In the genomic region with DNA sequence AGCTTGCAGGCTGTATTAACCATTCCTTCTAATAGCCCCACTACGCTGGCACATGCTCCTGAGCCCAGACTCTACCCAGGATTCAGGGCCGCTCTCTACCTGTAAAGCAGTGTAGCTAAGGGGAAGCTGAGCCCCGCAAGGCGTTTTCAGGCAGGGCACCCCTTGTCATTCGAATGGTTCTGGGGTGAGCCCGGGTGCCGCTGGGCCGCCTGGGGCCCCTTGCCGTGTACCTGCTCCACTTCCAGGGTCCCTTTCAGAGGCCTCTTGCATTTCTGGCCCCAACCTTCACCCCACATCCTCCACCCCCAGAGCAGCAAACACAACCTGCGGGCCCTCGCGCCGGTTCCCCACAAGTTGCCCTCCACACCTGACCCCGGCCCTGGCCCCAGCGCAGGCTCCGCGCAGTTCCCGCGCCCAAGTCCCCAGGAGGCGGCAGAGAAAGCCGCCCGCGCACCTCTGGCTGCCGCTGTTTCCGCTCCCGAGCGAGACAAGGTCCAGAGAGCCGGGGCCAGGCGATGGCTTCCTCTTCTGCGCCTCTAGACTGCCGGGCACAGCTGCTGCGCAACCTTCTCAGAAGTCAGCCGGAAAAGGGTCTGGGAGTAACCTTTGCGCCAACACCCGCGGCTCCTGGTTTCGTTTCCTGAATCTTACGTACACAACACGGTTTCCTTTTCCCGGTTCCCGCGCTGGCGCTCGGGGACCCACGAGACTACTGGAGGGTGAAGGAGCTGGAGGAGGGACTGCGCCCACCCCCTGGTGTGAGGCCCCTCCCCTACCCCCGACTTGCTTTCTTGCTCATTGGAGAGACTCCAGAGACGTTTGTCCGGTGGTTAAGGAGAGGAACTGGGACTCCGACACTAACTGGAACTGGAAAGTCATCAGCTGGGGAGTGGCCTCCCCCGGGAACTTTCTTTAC, we compare ENCODE assay signal across 1 cellular context.
A peak's percentile ranks its signal among the peaks of the same experiment; 100 is the strongest.
TF ChIP-seq lines count a peak whose summit lies in the region.

Gene PLSCR1 (minus strand): TSS at position 595 of the 916 bp plus-strand sequence. CDS start 8,055 bp downstream, outside the sequence.

TF ChIP-seq in K562, 482 proteins besides CTCF, POLR2A, EP300 and RAD21 (continued from another document and continues in another):
- peak; percentile 65 for TF ChIP-seq ZBTB40 (IDR thresholded peaks at IDR 0.05)
- no peak for TF ChIP-seq ZBTB40 (CRISPR knock-in tag; IDR thresholded peaks at IDR 0.05)
- no peak for TF ChIP-seq ADNP (tag; IDR thresholded peaks at IDR 0.05)
- peak; percentile 91 for TF ChIP-seq RBFOX2 (IDR thresholded peaks at IDR 0.05; ENCODE audit: low read depth, low read length)
- TF ChIP-seq POLR3G (IDR thresholded peaks at IDR 0.05; ENCODE audit: extremely low read depth, insufficient read length, insufficient replicate concordance), result no peak
- no peak for TF ChIP-seq ZNF436 (CRISPR knock-in tag; IDR thresholded peaks at IDR 0.05)
- TF ChIP-seq, protein P1, sequence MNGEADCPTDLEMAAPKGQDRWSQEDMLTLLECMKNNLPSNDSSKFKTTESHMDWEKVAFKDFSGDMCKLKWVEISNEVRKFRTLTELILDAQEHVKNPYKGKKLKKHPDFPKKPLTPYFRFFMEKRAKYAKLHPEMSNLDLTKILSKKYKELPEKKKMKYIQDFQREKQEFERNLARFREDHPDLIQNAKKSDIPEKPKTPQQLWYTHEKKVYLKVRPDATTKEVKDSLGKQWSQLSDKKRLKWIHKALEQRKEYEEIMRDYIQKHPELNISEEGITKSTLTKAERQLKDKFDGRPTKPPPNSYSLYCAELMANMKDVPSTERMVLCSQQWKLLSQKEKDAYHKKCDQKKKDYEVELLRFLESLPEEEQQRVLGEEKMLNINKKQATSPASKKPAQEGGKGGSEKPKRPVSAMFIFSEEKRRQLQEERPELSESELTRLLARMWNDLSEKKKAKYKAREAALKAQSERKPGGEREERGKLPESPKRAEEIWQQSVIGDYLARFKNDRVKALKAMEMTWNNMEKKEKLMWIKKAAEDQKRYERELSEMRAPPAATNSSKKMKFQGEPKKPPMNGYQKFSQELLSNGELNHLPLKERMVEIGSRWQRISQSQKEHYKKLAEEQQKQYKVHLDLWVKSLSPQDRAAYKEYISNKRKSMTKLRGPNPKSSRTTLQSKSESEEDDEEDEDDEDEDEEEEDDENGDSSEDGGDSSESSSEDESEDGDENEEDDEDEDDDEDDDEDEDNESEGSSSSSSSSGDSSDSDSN (IDR thresholded peaks at IDR 0.05; ENCODE audit: borderline replicate concordance in 1 of 2, low read depth in 2 of 2, low read length in 2 of 2), result peak in 1 of 2 experiments; percentile 82; a peak in 3 of 4 replicates
- TF ChIP-seq JUND (IDR thresholded peaks at IDR 0.05; ENCODE audit: borderline replicate concordance, low read depth, low read length), result no peak
- peak; percentile 48; the same call in 1 of the 3 replicates for TF ChIP-seq JUND (tag; IDR thresholded peaks at IDR 0.05; ENCODE audit: borderline replicate concordance, low read depth, low read length)
- TF ChIP-seq KAT7 (CRISPR knock-in tag; IDR thresholded peaks at IDR 0.05; ENCODE audit: borderline replicate concordance), result 0 out of 2 replicates have a peak, but pooled peaks have one; percentile 69
- TF ChIP-seq ZNF217 (CRISPR knock-in tag; IDR thresholded peaks at IDR 0.05), result no peak
- TF ChIP-seq CHD2 (IDR thresholded peaks at IDR 0.05; ENCODE audit: low read depth, low read length), result peak; percentile 84
- no peak for TF ChIP-seq ZBED1 (IDR thresholded peaks at IDR 0.05)
- TF ChIP-seq NR2C2 (CRISPR knock-in tag; IDR thresholded peaks at IDR 0.05), result no peak
- TF ChIP-seq NR2C2 (tag; IDR thresholded peaks at IDR 0.05), result peak; percentile 66; the same call in 1 of the 2 replicates
- TF ChIP-seq KDM5B (IDR thresholded peaks at IDR 0.05; ENCODE audit: insufficient replicate concordance, low read depth, low read length), result peak; percentile 65
- no peak for TF ChIP-seq ZFP36 (IDR thresholded peaks at IDR 0.05; ENCODE audit: low read depth, low read length, partially characterized antibody)
- no peak for TF ChIP-seq CTCFL (IDR thresholded peaks at IDR 0.05; ENCODE audit: borderline replicate concordance, insufficient read depth, low read depth, low read length, poor library complexity, severe bottlenecking)
- TF ChIP-seq ELF1 (tag; IDR thresholded peaks at IDR 0.05), result peak; percentile 76
- TF ChIP-seq, protein P2, sequence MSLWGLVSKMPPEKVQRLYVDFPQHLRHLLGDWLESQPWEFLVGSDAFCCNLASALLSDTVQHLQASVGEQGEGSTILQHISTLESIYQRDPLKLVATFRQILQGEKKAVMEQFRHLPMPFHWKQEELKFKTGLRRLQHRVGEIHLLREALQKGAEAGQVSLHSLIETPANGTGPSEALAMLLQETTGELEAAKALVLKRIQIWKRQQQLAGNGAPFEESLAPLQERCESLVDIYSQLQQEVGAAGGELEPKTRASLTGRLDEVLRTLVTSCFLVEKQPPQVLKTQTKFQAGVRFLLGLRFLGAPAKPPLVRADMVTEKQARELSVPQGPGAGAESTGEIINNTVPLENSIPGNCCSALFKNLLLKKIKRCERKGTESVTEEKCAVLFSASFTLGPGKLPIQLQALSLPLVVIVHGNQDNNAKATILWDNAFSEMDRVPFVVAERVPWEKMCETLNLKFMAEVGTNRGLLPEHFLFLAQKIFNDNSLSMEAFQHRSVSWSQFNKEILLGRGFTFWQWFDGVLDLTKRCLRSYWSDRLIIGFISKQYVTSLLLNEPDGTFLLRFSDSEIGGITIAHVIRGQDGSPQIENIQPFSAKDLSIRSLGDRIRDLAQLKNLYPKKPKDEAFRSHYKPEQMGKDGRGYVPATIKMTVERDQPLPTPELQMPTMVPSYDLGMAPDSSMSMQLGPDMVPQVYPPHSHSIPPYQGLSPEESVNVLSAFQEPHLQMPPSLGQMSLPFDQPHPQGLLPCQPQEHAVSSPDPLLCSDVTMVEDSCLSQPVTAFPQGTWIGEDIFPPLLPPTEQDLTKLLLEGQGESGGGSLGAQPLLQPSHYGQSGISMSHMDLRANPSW (CRISPR knock-in tag; IDR thresholded peaks at IDR 0.05), result no peak
- TF ChIP-seq GTF2E2 (tag; IDR thresholded peaks at IDR 0.05), result no peak
- TF ChIP-seq CCNT2 (IDR thresholded peaks at IDR 0.05; ENCODE audit: borderline replicate concordance, extremely low read depth, insufficient read length, low read depth, low read length), result peak; percentile 19
- TF ChIP-seq HNRNPH1 (optimal IDR thresholded peaks at IDR 0.05; ENCODE audit: low read depth, low read length), result no peak
- TF ChIP-seq HMGXB4 (CRISPR knock-in tag; IDR thresholded peaks at IDR 0.05), result no peak
- TF ChIP-seq, protein P3, sequence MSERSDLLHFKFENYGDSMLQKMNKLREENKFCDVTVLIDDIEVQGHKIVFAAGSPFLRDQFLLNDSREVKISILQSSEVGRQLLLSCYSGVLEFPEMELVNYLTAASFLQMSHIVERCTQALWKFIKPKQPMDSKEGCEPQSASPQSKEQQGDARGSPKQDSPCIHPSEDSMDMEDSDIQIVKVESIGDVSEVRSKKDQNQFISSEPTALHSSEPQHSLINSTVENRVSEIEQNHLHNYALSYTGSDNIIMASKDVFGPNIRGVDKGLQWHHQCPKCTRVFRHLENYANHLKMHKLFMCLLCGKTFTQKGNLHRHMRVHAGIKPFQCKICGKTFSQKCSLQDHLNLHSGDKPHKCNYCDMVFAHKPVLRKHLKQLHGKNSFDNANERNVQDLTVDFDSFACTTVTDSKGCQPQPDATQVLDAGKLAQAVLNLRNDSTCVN (CRISPR knock-in tag; IDR thresholded peaks at IDR 0.05), result no peak
- TF ChIP-seq, protein P4, sequence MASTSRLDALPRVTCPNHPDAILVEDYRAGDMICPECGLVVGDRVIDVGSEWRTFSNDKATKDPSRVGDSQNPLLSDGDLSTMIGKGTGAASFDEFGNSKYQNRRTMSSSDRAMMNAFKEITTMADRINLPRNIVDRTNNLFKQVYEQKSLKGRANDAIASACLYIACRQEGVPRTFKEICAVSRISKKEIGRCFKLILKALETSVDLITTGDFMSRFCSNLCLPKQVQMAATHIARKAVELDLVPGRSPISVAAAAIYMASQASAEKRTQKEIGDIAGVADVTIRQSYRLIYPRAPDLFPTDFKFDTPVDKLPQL (IDR thresholded peaks at IDR 0.05; ENCODE audit: extremely low read depth, insufficient read length), result no peak
- 0 out of 4 replicates have a peak, but pooled peaks of 1 of the 2 experiments have one; percentile 59 for TF ChIP-seq ETV6 (IDR thresholded peaks at IDR 0.05; ENCODE audit: borderline replicate concordance in 1 of 2, low read depth in 2 of 2, low read length in 1 of 2)
- no peak for TF ChIP-seq ETV6 (CRISPR knock-in tag; IDR thresholded peaks at IDR 0.05; ENCODE audit: borderline replicate concordance)
- TF ChIP-seq BHLHE40 (IDR thresholded peaks at IDR 0.05; ENCODE audit: low read length), result peak; percentile 34; the same call in 1 of the 2 replicates
- peak in 1 of 2 experiments; percentile 39; a peak in 1 of 4 replicates for TF ChIP-seq RCOR1 (IDR thresholded peaks at IDR 0.05; ENCODE audit: borderline replicate concordance in 1 of 2, low read depth in 2 of 2, low read length in 2 of 2)
- no peak for TF ChIP-seq TSC22D4 (tag; IDR thresholded peaks at IDR 0.05)
